In genomic region chr1:1900883-1901640, GRCh38 we compare ENCODE assay signal across 21 cellular contexts. TPM values are rescaled to one million over a fixed set of nuclear protein-coding genes. Genes with fewer than 3 reads are reported as not detected.
A peak's percentile ranks its signal among the peaks of the same experiment; 100 is the strongest.
DNase-seq lines count a peak whose midpoint lies in the region; ATAC-seq and TF ChIP-seq lines count a peak whose summit lies in the region.
"Had no signal": no experiment of that assay in that cellular context is flagged by ENCODE, and none has a peak within 500 bp of the region (broad histone marks: within the 10 kb centered on the region; RNA-seq: fewer than 3 reads in every experiment).

No MANE protein-coding gene starts in this region.

- no peak overlapping the region for H2AFZ ChIP-seq in mammary epithelial cell (ENCODE audit: low read depth, low read length)

- H3K27ac Mint-ChIP-seq in MCF 10A (ENCODE audit: low read depth, unreplicated experiment) (peak overlapping the region; percentile 54), T-cell (no peak overlapping the region)
- H3K27ac Mint-ChIP-seq: CD4-positive, alpha-beta memory T cell had no signal

- BruUV-seq in MCF 10A (replicated peaks; lab: Mats Ljungman, UMichigan) (no TSS peak), mammary epithelial cell (replicated peaks; lab: Mats Ljungman, UMichigan) (no TSS peak)

- no peak overlapping the region for H3K27ac ChIP-seq in mammary epithelial cell (ENCODE audit: insufficient read depth, low read depth, low read length)
- no peak overlapping the region for H3K27ac ChIP-seq in DOHH2 (ENCODE audit: low read depth, low read length)
- no peak overlapping the region for H3K27ac ChIP-seq in WERI-Rb-1
- no peak overlapping the region for H3K27ac ChIP-seq in prostate gland
- H3K27ac ChIP-seq: HL-60 had no signal

- ATAC-seq in left colon = peak; percentile 20
- no peak for ATAC-seq in GM18907 (IDR thresholded peaks at IDR 0.05; ENCODE audit: unreplicated experiment)
- ATAC-seq in T-cell (replicated peaks in 1 of 4) = no peak

- H3K36me3 Mint-ChIP-seq in MCF 10A (ENCODE audit: insufficient read depth, unreplicated experiment) (peaks cover 4% of the 10 kb centered on the region), T-cell (no peaks in the 10 kb centered on the region)
- H3K36me3 Mint-ChIP-seq: CD4-positive, alpha-beta memory T cell had no signal

- H3K4me3 Mint-ChIP-seq in MCF 10A (ENCODE audit: unreplicated experiment) = no peak overlapping the region
- H3K4me3 Mint-ChIP-seq in T-cell = no peak overlapping the region
- H3K4me3 Mint-ChIP-seq: CD4-positive, alpha-beta memory T cell; IgD-negative memory B cell had no signal

- CTCF ChIA-PET in MCF 10A (lab: Yijun Ruan, JAX) = interaction anchor here (0.6 to 0.7 kb wide), 4 partner anchors 30 to 179 kb away, joined by 3 to 4 read pairs (median 4); no protein-coding TSS in a partner anchor
- CTCF ChIA-PET in mammary epithelial cell (lab: Charles Lee; ENCODE audit: low non-redundant PET) = no interaction called here
- CTCF ChIA-PET in T-cell (lab: Charles Lee) = no interaction called here

- H3K4me1 ChIP-seq in mammary epithelial cell (ENCODE audit: insufficient read depth, low read length) (no peaks in the 10 kb centered on the region), DOHH2 (ENCODE audit: control insufficient read depth, low read length) (peaks cover 38% of the 10 kb centered on the region), prostate gland (replicated peaks) (no peaks in the 10 kb centered on the region)

- DNase-seq in MCF 10A (ENCODE audit: unreplicated experiment) (no peak), mammary epithelial cell (no peak), WERI-Rb-1 (peak; percentile 5), left colon (no peak), prostate gland (ENCODE audit: low spot score) (no peak), T-cell (no peak)
- DNase-seq: BE2C; Calu3; CD4-positive, alpha-beta memory T cell; Kasumi-1; NCI-H1105; NCI-H2081 treated with DMSO at 0.1 percent for 48 hours; NK-92 treated with Interleukin-12 subunit alpha and Interleukin-12 subunit beta, amount 100 ng/mL, for 24 hours; SHP77 treated with DMSO at 0.1 percent for 48 hours; SK-N-SH had no signal

- no peaks in the 10 kb centered on the region for H3K9me2 ChIP-seq in DOHH2 (replicated peaks; ENCODE audit: control insufficient read depth, low read length)
- H3K9me2 ChIP-seq: SK-N-SH had no signal

- H4K20me1 ChIP-seq in mammary epithelial cell (ENCODE audit: insufficient read depth, low read length) (no peaks in the 10 kb centered on the region), DOHH2 (ENCODE audit: control insufficient read depth, insufficient read depth, low read depth, low read length) (no peaks in the 10 kb centered on the region)

- in situ Hi-C loops in mammary epithelial cell (cut with MboI; ENCODE audit: low sequenced_read_pairs in 2 of 2) = no loop called here

- H3K4me3 ChIP-seq in mammary epithelial cell (replicated peaks in 1 of 3; ENCODE audit: insufficient read depth in 1 of 3, low read depth in 2 of 3, low read length in 3 of 3) (no peak overlapping the region), DOHH2 (ENCODE audit: low read length) (no peak overlapping the region), WERI-Rb-1 (ENCODE audit: low read depth, low read length) (no peak overlapping the region), prostate gland (no peak overlapping the region)

- 77% methylated on average over 9 of the region's 14 CpGs for WGBS in mammary epithelial cell (ENCODE audit: low coverage, missing lambda C conversion rate)
- WGBS in prostate gland = 74% methylated on average over 14 of the region's 14 CpGs

- H3K36me3 ChIP-seq in mammary epithelial cell (ENCODE audit: insufficient read depth, low read length) = no peaks in the 10 kb centered on the region
- H3K36me3 ChIP-seq in DOHH2 (ENCODE audit: control insufficient read depth, low read length) = no peaks in the 10 kb centered on the region
- no peaks in the 10 kb centered on the region for H3K36me3 ChIP-seq in WERI-Rb-1
- H3K36me3 ChIP-seq in prostate gland = no peaks in the 10 kb centered on the region
- H3K36me3 ChIP-seq: BE2C had no signal

- no peak for TF ChIP-seq CTCF in MCF 10A (IDR thresholded peaks at IDR 0.05; ENCODE audit: unreplicated experiment)
- TF ChIP-seq CTCF in mammary epithelial cell (conservative IDR thresholded peaks at IDR 0.05 in 1 of 2, IDR thresholded peaks at IDR 0.05 in 1 of 2; ENCODE audit: extremely low read depth in 1 of 2, insufficient read depth in 1 of 2, low read depth in 1 of 2, low read length in 2 of 2) = no peak
- TF ChIP-seq CTCF in DOHH2 (IDR thresholded peaks at IDR 0.05; ENCODE audit: low read depth, low read length, poor library complexity, severe bottlenecking) = no peak
- TF ChIP-seq CTCF in WERI-Rb-1 (IDR thresholded peaks at IDR 0.05; ENCODE audit: low read depth, low read length) = no peak
- TF ChIP-seq CTCF in prostate gland (IDR thresholded peaks at IDR 0.05) = no peak

- H3K9me3 Mint-ChIP-seq in MCF 10A (ENCODE audit: unreplicated experiment) (no peaks in the 10 kb centered on the region), T-cell (no peaks in the 10 kb centered on the region)
- H3K9me3 Mint-ChIP-seq: CD4-positive, alpha-beta memory T cell; IgD-negative memory B cell had no signal

- dilution Hi-C loops in mammary epithelial cell (cut with HindIII; ENCODE audit: low sequenced_read_pairs) = loop anchor here (5.0 kb wide), 1 partner anchor 79 kb away; no protein-coding TSS in a partner anchor

- H3F3A ChIP-seq in DOHH2 (ENCODE audit: control insufficient read depth, insufficient read depth) = peaks cover 7% of the 10 kb centered on the region; the same call in 1 of the 2 replicates

- no peak overlapping the region for H3K4me2 ChIP-seq in mammary epithelial cell (ENCODE audit: insufficient read depth, low read depth, low read length)
- 0 out of 2 replicates have a peak overlapping the region, but pooled peaks have one; percentile 21 for H3K4me2 ChIP-seq in DOHH2 (ENCODE audit: low read length)
- H3K4me2 ChIP-seq: SK-N-SH had no signal

- no peak for TF ChIP-seq POLR2A in prostate gland (IDR thresholded peaks at IDR 0.05)

- intact Hi-C loops in MCF 10A (cut with micrococcal nuclease) = no loop called here
- intact Hi-C loops in mammary epithelial cell (cut with micrococcal nuclease) = no loop called here
- intact Hi-C loops in left colon (cut with DNase I, micrococcal nuclease) = no loop called here
- intact Hi-C loops in prostate gland (cut with DNase I) = loop anchor here (10.0 kb wide), 1 partner anchor 146 kb away; no protein-coding TSS in a partner anchor

- H3K27me3 Mint-ChIP-seq in MCF 10A (ENCODE audit: insufficient read depth, unreplicated experiment) (no peaks in the 10 kb centered on the region), T-cell (peaks cover 0 to 4% of the 10 kb centered on the region in 2 donors)
- H3K27me3 Mint-ChIP-seq: CD4-positive, alpha-beta memory T cell had no signal

- H3K27me3 ChIP-seq in mammary epithelial cell (ENCODE audit: insufficient read depth, low read length) = no peaks in the 10 kb centered on the region
- no peaks in the 10 kb centered on the region for H3K27me3 ChIP-seq in DOHH2 (ENCODE audit: control insufficient read depth, low read length)
- no peaks in the 10 kb centered on the region for H3K27me3 ChIP-seq in WERI-Rb-1 (ENCODE audit: insufficient read depth, low read depth, severe bottlenecking)
- no peaks in the 10 kb centered on the region for H3K27me3 ChIP-seq in prostate gland (replicated peaks; ENCODE audit: insufficient read depth)
- H3K27me3 ChIP-seq: BE2C had no signal

- H3K4me1 Mint-ChIP-seq in MCF 10A (ENCODE audit: insufficient read depth, unreplicated experiment) = peaks cover 2% of the 10 kb centered on the region
- peaks cover 3 to 4% (median 4%) of the 10 kb centered on the region in 3 donors for H3K4me1 Mint-ChIP-seq in T-cell

- H3K9ac ChIP-seq in mammary epithelial cell (ENCODE audit: insufficient read depth, low read length) = no peak overlapping the region
- H3K9ac ChIP-seq: SK-N-SH had no signal

- no peaks in the 10 kb centered on the region for H3K9me3 ChIP-seq in mammary epithelial cell (replicated peaks; ENCODE audit: insufficient read depth, low read length)
- H3K9me3 ChIP-seq in DOHH2 (ENCODE audit: control insufficient read depth, insufficient read depth, low read length) = peaks cover 8% of the 10 kb centered on the region; the same call in 1 of the 2 replicates
- peaks cover 4% of the 10 kb centered on the region for H3K9me3 ChIP-seq in WERI-Rb-1 (ENCODE audit: severe bottlenecking)
- H3K9me3 ChIP-seq in prostate gland = no peaks in the 10 kb centered on the region
- H3K9me3 ChIP-seq: BE2C, SK-N-SH had no signal

- POLR2A ChIA-PET in MCF 10A (lab: Yijun Ruan, JAX) (interaction anchor here (0.6 to 1.4 kb wide), 6 partner anchors 9 to 143 kb away, joined by 3 to 5 read pairs (median 4); no protein-coding TSS in a partner anchor), T-cell (lab: Charles Lee) (interaction anchor here in 1 of 2 donors (0.6 kb wide), 1 partner anchor 26 kb away, joined by 8 read pairs; no protein-coding TSS in a partner anchor)

- H3K79me2 ChIP-seq in mammary epithelial cell (ENCODE audit: insufficient read depth, low read length) (no peaks in the 10 kb centered on the region), DOHH2 (ENCODE audit: control insufficient read depth, low read length) (no peaks in the 10 kb centered on the region)

RNA-seq across cellular contexts. Expression of gene GNB1, which starts 10.2 kb away (rescaled TPM):
- 426 and 430 TPM in 2 replicates for total RNA-seq in MCF 10A (2022)
- 100 to 1,000 TPM; 105 to 480 TPM for total RNA-seq in mammary epithelial cell
- 441 TPM for polyA plus RNA-seq in mammary epithelial cell
- 553 TPM for polyA minus RNA-seq in mammary epithelial cell
- 100 to 1,000 TPM; 308 to 326 TPM for total RNA-seq in left colon
- total RNA-seq in prostate gland = 100 to 1,000 TPM; 163 to 233 TPM
- 100 to 1,000 TPM; 208 to 295 (median 261) TPM for total RNA-seq in T-cell

RNA-seq across cellular contexts. Expression of gene CALML6, which starts 14.0 kb away (rescaled TPM):
- total RNA-seq in MCF 10A (2022) (1.7 and 2.8 TPM in 2 replicates), mammary epithelial cell (1 to 10 TPM in 1 of 2 donors, under 1 TPM in 1; 0.67 to 1.1 TPM), left colon (under 1 TPM; 0.34 to 0.50 TPM), prostate gland (under 1 TPM; 0.18 to 0.28 TPM), T-cell (1 to 10 TPM in 3 of 5 donors, under 1 TPM in 2; 0.82 to 1.3 (median 1.1) TPM)
- 0.20 TPM for polyA plus RNA-seq in mammary epithelial cell
- polyA minus RNA-seq in mammary epithelial cell = not detected
- total RNA-seq: A172, HT1080 had no signal
- polyA plus RNA-seq: CD4-positive, alpha-beta memory T cell; IgD-negative memory B cell had no signal

RNA-seq across cellular contexts. Expression of gene TMEM52, which starts 18.0 kb away (rescaled TPM):
- 0.91 and 1.2 TPM in 2 replicates for total RNA-seq in MCF 10A (2022)
- 1 to 10 TPM in 1 of 2 donors, under 1 TPM in 1; 0.67 to 1.6 TPM for total RNA-seq in mammary epithelial cell
- 1.3 TPM for polyA plus RNA-seq in mammary epithelial cell
- not detected for polyA minus RNA-seq in mammary epithelial cell
- 1 to 10 TPM; 4.1 to 4.3 TPM for total RNA-seq in left colon
- 10 to 100 TPM in 1 of 2 donors, 1 to 10 TPM in 1; 7.8 to 43.3 TPM for total RNA-seq in prostate gland
- under 1 TPM in 3 of 5 donors, not detected in 2; 0.28 to 0.93 (median 0.69) TPM for total RNA-seq in T-cell
- total RNA-seq: A172 had no signal
- polyA plus RNA-seq: CD4-positive, alpha-beta memory T cell; IgD-negative memory B cell had no signal
